ENCODE assay signal across 9 cellular contexts in genomic region chr11:69352715-69353325, GRCh38. TPM values are rescaled to one million over a fixed set of nuclear protein-coding genes. Genes with fewer than 3 reads are reported as not detected.
DNase-seq lines count a peak whose midpoint lies in the region; ATAC-seq and TF ChIP-seq lines count a peak whose summit lies in the region.
"Had no signal": no experiment of that assay in that cellular context is flagged by ENCODE, and none has a peak within 500 bp of the region (broad histone marks: within the 10 kb centered on the region; RNA-seq: fewer than 3 reads in every experiment).

No MANE protein-coding gene starts in this region.

- no peaks in the 10 kb centered on the region for H3K9me3 ChIP-seq in right cardiac atrium (ENCODE audit: control insufficient read depth, low read length)
- H3K9me3 ChIP-seq in Peyer's patch: peaks cover 0 to 6% (median 0%) of the 10 kb centered on the region in 4 donors

- no peak for TF ChIP-seq CTCF in AG09319 (IDR thresholded peaks at IDR 0.05; ENCODE audit: low read depth, low read length)
- TF ChIP-seq CTCF in NB4 (IDR thresholded peaks at IDR 0.05; ENCODE audit: low read depth, low read length): no peak
- TF ChIP-seq CTCF in Peyer's patch (IDR thresholded peaks at IDR 0.05): no peak

- H3K4me1 ChIP-seq in right cardiac atrium (ENCODE audit: control insufficient read depth, insufficient read depth, low read length): no peaks in the 10 kb centered on the region
- H3K4me1 ChIP-seq in Peyer's patch: no peaks in the 10 kb centered on the region

- 50% methylated on average over 2 of the region's 2 CpGs for WGBS in right cardiac atrium

- ATAC-seq in HG02852 (IDR thresholded peaks at IDR 0.05; ENCODE audit: unreplicated experiment): no peak
- ATAC-seq in right cardiac atrium: no peak
- no peak for ATAC-seq in HG02938 (IDR thresholded peaks at IDR 0.05; ENCODE audit: unreplicated experiment)

- H3K27ac ChIP-seq in right cardiac atrium (ENCODE audit: low read length): no peak overlapping the region
- H3K27ac ChIP-seq in Peyer's patch: no peak overlapping the region
- H3K27ac ChIP-seq: VCaP had no signal

- H3K36me3 ChIP-seq in Peyer's patch: no peaks in the 10 kb centered on the region

- H3K4me3 ChIP-seq in NB4 (ENCODE audit: low read depth, low read length) (no peak overlapping the region), right cardiac atrium (ENCODE audit: low read length) (no peak overlapping the region), Peyer's patch (no peak overlapping the region)

- H3K27me3 ChIP-seq in right cardiac atrium (ENCODE audit: control insufficient read depth, insufficient read depth): no peaks in the 10 kb centered on the region
- H3K27me3 ChIP-seq in Peyer's patch: no peaks in the 10 kb centered on the region

- intact Hi-C loops in right cardiac atrium (cut with DNase I): no loop called here

- TF ChIP-seq POLR2A in NB4 (IDR thresholded peaks at IDR 0.05; ENCODE audit: extremely low read depth, insufficient read length) (no peak), Peyer's patch (IDR thresholded peaks at IDR 0.05) (no peak)

- DNase-seq in AG09319 (ENCODE audit: extremely low read depth, low read depth) (peak; percentile 75), NB4 (ENCODE audit: low read depth) (peak; percentile 53), amniotic stem cell (lab: John Stamatoyannopoulos, UW) (peak; percentile 82), mesenteric fat pad (ENCODE audit: low spot score) (peak; percentile 60), right cardiac atrium (no peak), Peyer's patch (no peak)

RNA-seq across cellular contexts. Expression of gene MYEOV, which starts 58.9 kb away (rescaled TPM):
- total RNA-seq in mesenteric fat pad (31.4 TPM), right cardiac atrium (under 1 TPM in 1 of 4 donors, not detected in 3; 0.11 TPM), Peyer's patch (under 1 TPM in 1 of 4 donors, not detected in 3; 0.53 TPM)
- not detected for polyA plus RNA-seq in right cardiac atrium

Comparison
In these comparisons a context has a peak if more than half of its experiments do, and no peak if none do; other contexts are left out.
1. DNase-seq: peak in AG09319 (single experiment), NB4 (single experiment), amniotic stem cell (single experiment) and mesenteric fat pad (single experiment); none in right cardiac atrium (0 of 3) and Peyer's patch (0 of 3).
2. RNA of gene MYEOV, which starts 58.9 kb away (total RNA-seq): 31.4 TPM in mesenteric fat pad (single experiment); 0.53 TPM in Peyer's patch and 0.11 TPM in right cardiac atrium; every median in the first group is over 10 times any median in the second.